ENCODE assay signal across 18 cellular contexts in genomic region chr17:20089795-20090547, GRCh38.
DNase-seq lines count a peak whose midpoint lies in the region; ATAC-seq, FAIRE-seq and TF ChIP-seq lines count a peak whose summit lies in the region.
"Had no signal": no experiment of that assay in that cellular context is flagged by ENCODE, and none has a peak within 500 bp of the region (broad histone marks: within the 10 kb centered on the region; RNA-seq: fewer than 3 reads in every experiment).

No MANE protein-coding gene starts in this region.

- peak; percentile 32 for DNase-seq in GM12891 (ENCODE audit: insufficient read length, low spot score)
- DNase-seq in HUDEP-2 (lab: John Stamatoyannopoulos, UW; ENCODE audit: unreplicated experiment in 76 of 76): no peak
- no peak for DNase-seq in NCI-H524 treated with DMSO at 0.1 percent for 48 hours (lab: John Stamatoyannopoulos, UW)
- DNase-seq: activated effector memory CD4-positive, alpha-beta T cell treated with Interleukin-2 at 50 U/mL for 16 hours; CD8-positive, alpha-beta memory T cell; EL; glutamatergic neuron; GM23248; kidney glomerular epithelial cell; NCI-H187; NCI-H774; SHP77; stimulated activated CD4-positive, alpha-beta T cell treated with anti-CD3 and anti-CD28 coated beads, Interleukin-1b, Interleukin-23, amount 100 ng/mL, for 48 hours had no signal

- H3K36me3 ChIP-seq in skeletal muscle tissue (ENCODE audit: control insufficient read depth in 3 of 3, insufficient read depth in 3 of 3, low read length in 3 of 3): no peaks in the 10 kb centered on the region

- FAIRE-seq in GM12891 (lab: Jason Lieb, UNC): peak; percentile 92
- FAIRE-seq: endothelial cell of umbilical vein had no signal

- no peaks in the 10 kb centered on the region for H3K9me3 ChIP-seq in skeletal muscle tissue (ENCODE audit: control insufficient read depth in 3 of 3, low read length in 3 of 3)

- no peak overlapping the region for H3K4me3 ChIP-seq in skeletal muscle tissue (ENCODE audit: low read length in 3 of 3)
- H3K4me3 ChIP-seq: GM23248 had no signal

- peaks cover 33 to 45% (median 34%) of the 10 kb centered on the region in 3 donors for H3K4me1 ChIP-seq in skeletal muscle tissue (ENCODE audit: control insufficient read depth in 3 of 3, insufficient read depth in 3 of 3, low read length in 3 of 3)

- H3K27me3 ChIP-seq in skeletal muscle tissue (ENCODE audit: control insufficient read depth in 3 of 3, insufficient read depth in 3 of 3, low read length in 3 of 3): peaks cover 0 to 4% (median 2%) of the 10 kb centered on the region in 3 donors

- no peak overlapping the region for H3K9ac ChIP-seq in skeletal muscle tissue (ENCODE audit: low read depth in 1 of 3, low read length in 3 of 3)
- H3K9ac ChIP-seq: GM23248 had no signal

- H3K27ac ChIP-seq in cingulate gyrus (ENCODE audit: low read depth, low read length): peak overlapping the region; percentile 23
- peak overlapping the region; percentile 84 for H3K27ac ChIP-seq in skeletal muscle tissue (ENCODE audit: low read depth, low read length)
- H3K27ac ChIP-seq: GM23248 had no signal

- TF ChIP-seq POLR2A in GM12891 (IDR thresholded peaks at IDR 0.05; ENCODE audit: low read depth, low read length): no peak

- peak; percentile 53 for ATAC-seq in HG02973 (IDR thresholded peaks at IDR 0.05; ENCODE audit: unreplicated experiment)
- no peak for ATAC-seq in GM18861 (IDR thresholded peaks at IDR 0.05; ENCODE audit: unreplicated experiment)

TF ChIP-seq in GM12891, 5 proteins besides CTCF, POLR2A, EP300 and RAD21:
- TF ChIP-seq POLR2AphosphoS5 (IDR thresholded peaks at IDR 0.05; ENCODE audit: low read depth, low read length): no peak
- TF ChIP-seq PAX5 (IDR thresholded peaks at IDR 0.05; ENCODE audit: insufficient read depth, low read length, severe bottlenecking): no peak
- peak; percentile 46 for TF ChIP-seq SPI1 (IDR thresholded peaks at IDR 0.05; ENCODE audit: low read depth, low read length)
TF ChIP-seq in GM12891: peak in this region for 1.
